In the genomic region with DNA sequence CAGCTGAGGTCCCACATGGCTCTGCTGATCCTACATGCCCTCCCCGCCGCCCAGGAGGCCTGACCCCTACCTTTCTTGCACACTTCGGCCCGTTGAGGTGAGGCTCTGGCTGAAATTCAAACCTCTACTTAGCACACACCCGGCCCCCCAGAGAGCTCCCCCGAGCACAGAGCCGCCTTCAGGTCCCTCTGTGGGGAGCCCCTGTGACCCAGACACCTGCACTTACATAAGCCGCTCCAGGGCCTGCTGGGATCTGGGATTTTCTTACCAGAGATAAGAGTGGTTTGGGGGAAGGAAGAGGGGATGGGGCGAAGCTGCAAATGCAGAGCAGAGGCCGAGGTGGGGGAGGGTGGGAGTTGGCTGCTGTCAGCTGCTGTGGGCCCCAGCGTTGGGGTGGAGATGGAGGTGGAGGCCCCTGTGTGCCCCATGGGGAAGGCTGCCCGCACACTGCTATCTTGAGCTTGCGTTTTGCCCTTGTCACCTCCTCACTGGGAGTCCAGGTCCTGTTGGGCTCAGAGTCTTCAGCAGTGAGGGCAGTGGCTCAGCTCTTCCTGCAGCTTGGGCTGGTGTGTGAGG, we compare ENCODE assay signal across 28 cellular contexts. TPM values are rescaled to one million over a fixed set of nuclear protein-coding genes. Genes with fewer than 3 reads are reported as not detected.
DNase-seq lines count a peak whose midpoint lies in the region; ATAC-seq, FAIRE-seq and TF ChIP-seq lines count a peak whose summit lies in the region.
"Had no signal": no experiment of that assay in that cellular context is flagged by ENCODE, and none has a peak within 500 bp of the region (broad histone marks: within the 10 kb centered on the region; RNA-seq: fewer than 3 reads in every experiment).

No MANE protein-coding gene starts in this region.

- TF ChIP-seq CTCF in RWPE1 (conservative IDR thresholded peaks at IDR 0.05; ENCODE audit: low read depth), result no peak

- peak overlapping the region; percentile 19 for H3K27ac Mint-ChIP-seq in activated naive CD8-positive, alpha-beta T cell treated with anti-CD3 and anti-CD28 coated beads, Interleukin-2, amount 10 ng/mL, durations not matched to agents 7 days and 5 days
- H3K27ac Mint-ChIP-seq in activated naive CD8-positive, alpha-beta T cell treated with anti-CD3 and anti-CD28 coated beads for 36 hours, result no peak overlapping the region
- H3K27ac Mint-ChIP-seq: activated CD4-positive, alpha-beta T cell treated with anti-CD3 and anti-CD28 coated beads for 36 hours; dendritic cell treated with granulocyte-macrophage colony-stimulating factor and Interleukin-4, amounts not matched to agents 40 ng/mL and 50 ng/mL, for 4 days; IgD-negative memory B cell; memory B cell had no signal

- peaks cover 20% of the 10 kb centered on the region for H3K4me1 Mint-ChIP-seq in activated naive CD8-positive, alpha-beta T cell treated with anti-CD3 and anti-CD28 coated beads, Interleukin-2, amount 10 ng/mL, durations not matched to agents 7 days and 5 days
- peaks cover 10% of the 10 kb centered on the region for H3K4me1 Mint-ChIP-seq in activated naive CD8-positive, alpha-beta T cell treated with anti-CD3 and anti-CD28 coated beads for 36 hours

- H3K27me3 Mint-ChIP-seq in activated naive CD8-positive, alpha-beta T cell treated with anti-CD3 and anti-CD28 coated beads, Interleukin-2, amount 10 ng/mL, durations not matched to agents 7 days and 5 days, result no peaks in the 10 kb centered on the region
- peaks cover 4% of the 10 kb centered on the region for H3K27me3 Mint-ChIP-seq in activated naive CD8-positive, alpha-beta T cell treated with anti-CD3 and anti-CD28 coated beads for 36 hours
- H3K27me3 Mint-ChIP-seq: IgD-negative memory B cell; naive thymus-derived CD8-positive, alpha-beta T cell had no signal

- no peak for ATAC-seq in activated naive CD8-positive, alpha-beta T cell treated with anti-CD3 and anti-CD28 coated beads, Interleukin-2, amount 10 ng/mL, durations not matched to agents 7 days and 5 days (ENCODE audit: low read depth)
- ATAC-seq in HG03521 (IDR thresholded peaks at IDR 0.05; ENCODE audit: unreplicated experiment), result no peak
- ATAC-seq: A549; activated CD4-positive, alpha-beta T cell treated with anti-CD3 and anti-CD28 coated beads for 36 hours; body of pancreas; naive thymus-derived CD8-positive, alpha-beta T cell; stimulated activated naive CD8-positive, alpha-beta T cell treated with anti-CD3 and anti-CD28 coated beads, Interleukin-15, Interleukin-2, amounts not matched to agents 100 U/mL and 50 U/mL, for 24 hours had no signal

- no peak for FAIRE-seq in urothelium cell line (lab: Jason Lieb, UNC)
- FAIRE-seq: A549 had no signal

- H3K4me3 Mint-ChIP-seq in activated naive CD8-positive, alpha-beta T cell treated with anti-CD3 and anti-CD28 coated beads, Interleukin-2, amount 10 ng/mL, durations not matched to agents 7 days and 5 days, result no peak overlapping the region
- H3K4me3 Mint-ChIP-seq in activated naive CD8-positive, alpha-beta T cell treated with anti-CD3 and anti-CD28 coated beads for 36 hours, result no peak overlapping the region
- H3K4me3 Mint-ChIP-seq: activated CD4-positive, alpha-beta T cell treated with anti-CD3 and anti-CD28 coated beads for 36 hours; dendritic cell treated with granulocyte-macrophage colony-stimulating factor and Interleukin-4, amounts not matched to agents 40 ng/mL and 50 ng/mL, for 4 days; IgD-negative memory B cell; memory B cell had no signal

- POLR2A ChIA-PET in activated naive CD8-positive, alpha-beta T cell treated with anti-CD3 and anti-CD28 coated beads, Interleukin-2, amount 10 ng/mL, durations not matched to agents 7 days and 5 days (lab: Charles Lee), result interaction anchor here (1.0 to 1.4 kb wide), 2 partner anchors 30 to 77 kb away, joined by 3 to 4 read pairs; no protein-coding TSS in a partner anchor
- POLR2A ChIA-PET in RWPE1 (lab: Yijun Ruan, JAX; ENCODE audit: low non-redundant PET), result no interaction called here

- DNase-seq in activated naive CD8-positive, alpha-beta T cell treated with anti-CD3 and anti-CD28 coated beads, Interleukin-2, amount 10 ng/mL, durations not matched to agents 7 days and 5 days, result no peak
- no peak for DNase-seq in activated naive CD8-positive, alpha-beta T cell treated with anti-CD3 and anti-CD28 coated beads for 36 hours
- DNase-seq in RWPE1 (ENCODE audit: low spot score), result no peak
- peak; percentile 37 for DNase-seq in iPS-NIHi11 (ENCODE audit: low spot score)
- peak; percentile 2 for DNase-seq in urothelium cell line (ENCODE audit: low spot score)
- DNase-seq in hippocampal formation (lab: John Stamatoyannopoulos, UW), result no peak
- no peak for DNase-seq in cortex of kidney (lab: John Stamatoyannopoulos, UW)
- DNase-seq: activated CD4-positive, alpha-beta T cell treated with anti-CD3 and anti-CD28 coated beads for 36 hours; activated naive CD4-positive, alpha-beta T cell treated with anti-CD3 and anti-CD28 coated beads, Interleukin-2, amount 50 U/mL, for 16 hours; activated T-cell treated with anti-CD3 and anti-CD28 coated beads, Interleukin-2, amount 50 U/mL, for 1 hour; body of pancreas; DMS79; HCEC 1CT; islet precursor cell; naive thymus-derived CD8-positive, alpha-beta T cell; stimulated activated CD4-positive, alpha-beta T cell treated with anti-CD3 and anti-CD28 coated beads, Interleukin-15, amount 100 ng/mL, for 24 hours; stimulated activated naive CD8-positive, alpha-beta T cell treated with anti-CD3 and anti-CD28 coated beads, Interleukin-15, Interleukin-2, amounts not matched to agents 100 U/mL and 50 U/mL, for 24 hours; T-helper 9 cell; transverse colon had no signal

- CTCF ChIA-PET in RWPE1 (lab: Yijun Ruan, JAX), result interaction anchor here (0.6 kb wide), 1 partner anchor 199 kb away, joined by 4 read pairs; no protein-coding TSS in a partner anchor

- H3K27ac ChIP-seq in RWPE1, result peak overlapping the region; percentile 55
- H3K27ac ChIP-seq: A549, body of pancreas, C4-2B, esophagus muscularis mucosa, transverse colon had no signal

- peaks cover 13% of the 10 kb centered on the region for H3K36me3 Mint-ChIP-seq in activated naive CD8-positive, alpha-beta T cell treated with anti-CD3 and anti-CD28 coated beads, Interleukin-2, amount 10 ng/mL, durations not matched to agents 7 days and 5 days
- peaks cover 2% of the 10 kb centered on the region for H3K36me3 Mint-ChIP-seq in activated naive CD8-positive, alpha-beta T cell treated with anti-CD3 and anti-CD28 coated beads for 36 hours

- no peaks in the 10 kb centered on the region for H3K9me3 Mint-ChIP-seq in activated naive CD8-positive, alpha-beta T cell treated with anti-CD3 and anti-CD28 coated beads, Interleukin-2, amount 10 ng/mL, durations not matched to agents 7 days and 5 days
- peaks cover 3% of the 10 kb centered on the region for H3K9me3 Mint-ChIP-seq in activated naive CD8-positive, alpha-beta T cell treated with anti-CD3 and anti-CD28 coated beads for 36 hours
- H3K9me3 Mint-ChIP-seq: IgD-negative memory B cell; naive thymus-derived CD8-positive, alpha-beta T cell had no signal

RNA-seq across cellular contexts. Expression of gene CAPN1, which starts 30.6 kb away (rescaled TPM):
- total RNA-seq in activated naive CD8-positive, alpha-beta T cell treated with anti-CD3 and anti-CD28 coated beads, Interleukin-2, amount 10 ng/mL, durations not matched to agents 7 days and 5 days, result 100 to 1,000 TPM; 164 to 174 TPM
- 10 to 100 TPM; 57.9 to 66.7 TPM for total RNA-seq in activated naive CD8-positive, alpha-beta T cell treated with anti-CD3 and anti-CD28 coated beads for 36 hours

RNA-seq across cellular contexts. Expression of gene SPDYC, which starts 42.3 kb away (rescaled TPM):
- total RNA-seq in activated naive CD8-positive, alpha-beta T cell treated with anti-CD3 and anti-CD28 coated beads, Interleukin-2, amount 10 ng/mL, durations not matched to agents 7 days and 5 days, result not detected
- not detected for total RNA-seq in activated naive CD8-positive, alpha-beta T cell treated with anti-CD3 and anti-CD28 coated beads for 36 hours
- total RNA-seq: activated CD4-positive, alpha-beta T cell treated with anti-CD3 and anti-CD28 coated beads for 36 hours; body of pancreas; esophagus muscularis mucosa; glomerular endothelial cell; naive thymus-derived CD8-positive, alpha-beta T cell; SK-MEL-5; transverse colon had no signal

RNA-seq across cellular contexts. Expression of gene POLA2, which starts 49.4 kb away (rescaled TPM):
- 10 to 100 TPM; 57.3 to 62.2 TPM for total RNA-seq in activated naive CD8-positive, alpha-beta T cell treated with anti-CD3 and anti-CD28 coated beads, Interleukin-2, amount 10 ng/mL, durations not matched to agents 7 days and 5 days
- total RNA-seq in activated naive CD8-positive, alpha-beta T cell treated with anti-CD3 and anti-CD28 coated beads for 36 hours, result 10 to 100 TPM; 73.8 to 74.5 TPM

Comparison
In these comparisons a context has a peak if more than half of its experiments do, and no peak if none do; other contexts are left out.
1. DNase-seq: peak in iPS-NIHi11 (single experiment) and urothelium cell line (single experiment); none in activated naive CD8-positive, alpha-beta T cell treated with anti-CD3 and anti-CD28 coated beads, Interleukin-2, amount 10 ng/mL, durations not matched to agents 7 days and 5 days (single experiment), activated naive CD8-positive, alpha-beta T cell treated with anti-CD3 and anti-CD28 coated beads for 36 hours (single experiment), RWPE1 (single experiment), hippocampal formation (0 of 2) and cortex of kidney (single experiment).